15 cellular contexts compared by ENCODE assay signal in the genomic region with DNA sequence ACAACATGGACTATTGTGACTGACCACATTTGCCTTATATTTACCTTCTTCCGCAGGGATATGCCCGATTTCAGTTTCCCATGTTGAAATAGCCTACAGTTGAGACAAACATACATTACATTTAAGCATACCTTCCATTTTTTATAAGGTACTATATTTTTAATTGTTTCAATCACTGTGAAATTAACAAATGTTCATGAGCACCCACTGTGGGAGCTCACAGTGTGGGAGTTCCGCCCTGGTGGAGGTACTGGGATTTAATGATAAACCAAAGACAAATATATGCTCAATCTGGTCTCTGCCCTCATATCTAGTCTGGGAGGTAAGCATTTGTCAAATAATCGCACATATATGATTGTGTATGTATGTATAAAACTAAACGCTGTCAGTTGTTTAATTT. TPM values are rescaled to one million over a fixed set of nuclear protein-coding genes. Genes with fewer than 3 reads are reported as not detected.
DNase-seq lines count a peak whose midpoint lies in the region; ATAC-seq and TF ChIP-seq lines count a peak whose summit lies in the region.
"Had no signal": no experiment of that assay in that cellular context is flagged by ENCODE, and none has a peak within 500 bp of the region (broad histone marks: within the 10 kb centered on the region; RNA-seq: fewer than 3 reads in every experiment).

No MANE protein-coding gene starts in this region.

- no peaks in the 10 kb centered on the region for H3K27me3 ChIP-seq in colonic mucosa
- no peaks in the 10 kb centered on the region for H3K27me3 ChIP-seq in right lobe of liver

- TF ChIP-seq POLR2A in right lobe of liver (IDR thresholded peaks at IDR 0.05), result no peak

- peak overlapping the region in 1 of 2 donors; percentile 69 for H3K9ac ChIP-seq in colonic mucosa (ENCODE audit: low read depth in 2 of 2, low read length in 2 of 2)
- H3K9ac ChIP-seq: SK-N-SH had no signal

- peaks cover 11% of the 10 kb centered on the region for H3K4me1 ChIP-seq in colonic mucosa
- peaks cover 0 to 43% (median 13%) of the 10 kb centered on the region in 4 donors for H3K4me1 ChIP-seq in right lobe of liver

- TF ChIP-seq CTCF in colonic mucosa (IDR thresholded peaks at IDR 0.05) (no peak), right lobe of liver (IDR thresholded peaks at IDR 0.05) (peak in 2 of 4 donors; percentile 5 to 15)

- H3K27ac ChIP-seq in colonic mucosa (peak overlapping the region; percentile 92), right lobe of liver (peak overlapping the region; percentile 69 to 90 (median 81))

- H3K36me3 ChIP-seq in colonic mucosa (no peaks in the 10 kb centered on the region), right lobe of liver (no peaks in the 10 kb centered on the region)

- DNase-seq in NCI-H1092 treated with DMSO at 0.1 percent for 48 hours (lab: John Stamatoyannopoulos, UW) (peak; percentile 52), NCI-H1092 (lab: John Stamatoyannopoulos, UW) (no peak), colonic mucosa (no peak), right lobe of liver (no peak), hippocampal formation (lab: John Stamatoyannopoulos, UW) (no peak), cardiac septum (ENCODE audit: low spot score) (no peak), superior temporal gyrus (ENCODE audit: extremely low spot score) (no peak)
- DNase-seq in stimulated activated CD4-positive, alpha-beta T cell treated with anti-CD3 and anti-CD28 coated beads, Interleukin-1b, Interleukin-23, amount 100 ng/mL, for 48 hours, result no peak
- DNase-seq: H7, NCI-H1694, SIG-M5, SK-N-SH had no signal

- intact Hi-C loops in colonic mucosa (cut with DNase I) (no loop called here), right lobe of liver (cut with DNase I) (no loop called here), cardiac septum (cut with DNase I) (no loop called here)

- peak in 3 of 4 donors; percentile 2 to 32 (median 6) for ATAC-seq in right lobe of liver
- ATAC-seq: K562 had no signal

- no peaks in the 10 kb centered on the region for H3K9me3 ChIP-seq in colonic mucosa
- no peaks in the 10 kb centered on the region for H3K9me3 ChIP-seq in right lobe of liver
- H3K9me3 ChIP-seq: SK-N-SH had no signal

- WGBS in right lobe of liver (ENCODE audit: insufficient coverage, low coverage, low lambda C conversion rate, missing lambda C conversion rate), result 31% methylated on average over 5 of the region's 5 CpGs

- H3K4me3 ChIP-seq in colonic mucosa (no peak overlapping the region), right lobe of liver (peak overlapping the region in 1 of 3 donors; percentile 0)
- H3K4me3 ChIP-seq: K562 had no signal

RNA-seq across cellular contexts. Expression of a gene that starts 15.8 kb away (rescaled TPM):
- total RNA-seq in colonic mucosa (10 to 100 TPM; 50.5 to 53.0 TPM), right lobe of liver (1 to 10 TPM in 5 of 6 experiments, under 1 TPM in 1; 0.92 to 5.8 (median 3.6) TPM), cardiac septum (not detected)
- total RNA-seq: A172, K562, NCI-H460 had no signal

Comparison
In these comparisons a context has a peak if more than half of its experiments do, and no peak if none do; other contexts are left out.
1. RNA of a gene that starts 15.8 kb away (total RNA-seq): 50.5 to 53.0 TPM in colonic mucosa; 0.92 to 5.8 TPM in right lobe of liver and not detected in cardiac septum (single experiment); every median in the first group is over 4 times any median in the second.